ENCODE assay signal across 9 cellular contexts in genomic region chr12:103441437-103442186, GRCh38. TPM values are rescaled to one million over a fixed set of nuclear protein-coding genes. Genes with fewer than 3 reads are reported as not detected.
DNase-seq lines count a peak whose midpoint lies in the region; ATAC-seq, FAIRE-seq and TF ChIP-seq lines count a peak whose summit lies in the region.
"Had no signal": no experiment of that assay in that cellular context is flagged by ENCODE, and none has a peak within 500 bp of the region (broad histone marks: within the 10 kb centered on the region; RNA-seq: fewer than 3 reads in every experiment).

No MANE protein-coding gene starts in this region.

- intact Hi-C loops in HepG2 (cut with micrococcal nuclease; ENCODE audit: unreplicated experiment), result no loop called here

- no peak for TF ChIP-seq RAD21 in HepG2 (CRISPR knock-in tag; IDR thresholded peaks at IDR 0.05)

- H3K4me2 ChIP-seq in HepG2 (ENCODE audit: low read depth, low read length), result no peak overlapping the region
- no peak overlapping the region for H3K4me2 ChIP-seq in smooth muscle cell

- H3K9ac ChIP-seq in HepG2 (ENCODE audit: insufficient read depth, low read depth, low read length), result no peak overlapping the region
- H3K9ac ChIP-seq in smooth muscle cell (ENCODE audit: low read depth), result no peak overlapping the region

- TF ChIP-seq EP300 in HepG2 (IDR thresholded peaks at IDR 0.05; ENCODE audit: low read depth in 2 of 2, low read length in 2 of 2) (no peak), HepG2 (CRISPR knock-in tag; IDR thresholded peaks at IDR 0.05; ENCODE audit: borderline replicate concordance) (no peak)

- TF ChIP-seq POLR2A in HepG2 (IDR thresholded peaks at IDR 0.05; ENCODE audit: insufficient read depth in 1 of 2, low read depth in 2 of 2, low read length in 2 of 2), result no peak

- DNase-seq in NCI-H146 (lab: John Stamatoyannopoulos, UW), result peak; percentile 7
- no peak for DNase-seq in NCI-H146 treated with DMSO at 0.1 percent for 48 hours (lab: John Stamatoyannopoulos, UW; ENCODE audit: unreplicated experiment)
- peak; percentile 46 for DNase-seq in NOMO-1 treated with DMSO at 0.1 percent for 48 hours (lab: John Stamatoyannopoulos, UW; ENCODE audit: unreplicated experiment)
- DNase-seq in germinal center (ENCODE audit: low spot score), result peak; percentile 66
- no peak for DNase-seq in HepG2 (ENCODE audit: low spot score)
- no peak for DNase-seq in smooth muscle cell (lab: John Stamatoyannopoulos, UW; ENCODE audit: unreplicated experiment)
- no peak for DNase-seq in AG08395 (ENCODE audit: low spot score)

- H3K79me2 ChIP-seq in HepG2 (ENCODE audit: insufficient read depth, low read length) (no peaks in the 10 kb centered on the region), smooth muscle cell (ENCODE audit: low read depth) (no peaks in the 10 kb centered on the region)

- in situ Hi-C loops in HepG2 (cut with HindIII; ENCODE audit: extremely low pct_ligation_motif_present, low pct_unique_long_range_greater_than_20kb), result no loop called here

- POLR2A ChIA-PET in HepG2 (lab: Yijun Ruan, JAX), result no interaction called here

- TF ChIP-seq CTCF in HepG2 (CRISPR knock-in tag; IDR thresholded peaks at IDR 0.05), result no peak
- no peak for TF ChIP-seq CTCF in smooth muscle cell (IDR thresholded peaks at IDR 0.05; ENCODE audit: borderline replicate concordance, insufficient read depth, poor library complexity, severe bottlenecking)

- no peaks in the 10 kb centered on the region for H3K36me3 ChIP-seq in HepG2 (replicated peaks in 1 of 2; ENCODE audit: control insufficient read depth in 1 of 2, insufficient read depth in 2 of 2, low read length in 2 of 2)
- no peaks in the 10 kb centered on the region for H3K36me3 ChIP-seq in smooth muscle cell (ENCODE audit: low read depth)

- CTCF ChIA-PET in HepG2 (lab: Yijun Ruan, JAX; ENCODE audit: low intra/inter-chr PET ratio, low total read pairs), result no interaction called here

- H3K4me3 ChIP-seq in HepG2 (replicated peaks in 1 of 3; ENCODE audit: insufficient read depth in 1 of 3, low read depth in 2 of 3, low read length in 3 of 3), result no peak overlapping the region
- H3K4me3 ChIP-seq in smooth muscle cell, result no peak overlapping the region

- H3K27me3 ChIP-seq in HepG2 (ENCODE audit: control insufficient read depth in 1 of 2, insufficient read depth in 2 of 2, low read length in 2 of 2), result no peaks in the 10 kb centered on the region
- no peaks in the 10 kb centered on the region for H3K27me3 ChIP-seq in smooth muscle cell (ENCODE audit: low read depth)

- no TSS peak for BruUV-seq in HepG2 (replicated peaks; lab: Mats Ljungman, UMichigan)

- H3K27ac ChIP-seq in HepG2 (ENCODE audit: extremely low read length, insufficient read depth, low read length), result no peak overlapping the region
- no peak overlapping the region for H3K27ac ChIP-seq in smooth muscle cell (ENCODE audit: low read depth)

- no peaks in the 10 kb centered on the region for H3F3A ChIP-seq in smooth muscle cell (ENCODE audit: low read depth)

- no peak overlapping the region for H2AFZ ChIP-seq in HepG2 (ENCODE audit: low read length)
- no peak overlapping the region for H2AFZ ChIP-seq in smooth muscle cell (ENCODE audit: low read depth)

- ATAC-seq in HG02642 (IDR thresholded peaks at IDR 0.05; ENCODE audit: poor library complexity, unreplicated experiment) (peak; percentile 99), HepG2 (no peak)

- no peaks in the 10 kb centered on the region for H3K4me1 ChIP-seq in HepG2 (ENCODE audit: insufficient read depth, low read length)
- H3K4me1 ChIP-seq in smooth muscle cell (ENCODE audit: low read depth), result no peaks in the 10 kb centered on the region

- H3K9me3 ChIP-seq in HepG2 (ENCODE audit: low read length) (no peaks in the 10 kb centered on the region), smooth muscle cell (replicated peaks; ENCODE audit: low read depth) (no peaks in the 10 kb centered on the region)

- FAIRE-seq in HepG2 (lab: Jason Lieb, UNC), result no peak
- FAIRE-seq: A204.1 had no signal

- 0% methylated on average over 1 of the region's 1 CpG for WGBS in HepG2 (ENCODE audit: low lambda C conversion rate)
- WGBS in smooth muscle cell (ENCODE audit: low lambda C conversion rate), result 86% methylated on average over 1 of the region's 1 CpG

- no peaks in the 10 kb centered on the region for H4K20me1 ChIP-seq in HepG2 (ENCODE audit: insufficient read depth, low read length)
- H4K20me1 ChIP-seq in smooth muscle cell (ENCODE audit: low read depth), result no peaks in the 10 kb centered on the region

TF ChIP-seq in HepG2, 621 proteins besides CTCF, POLR2A, EP300 and RAD21:
- TF ChIP-seq CENPX (CRISPR knock-in tag; IDR thresholded peaks at IDR 0.05) (no peak), TCF7 (IDR thresholded peaks at IDR 0.05; ENCODE audit: low read depth) (no peak), SMAD9 (CRISPR knock-in tag; IDR thresholded peaks at IDR 0.05) (no peak), PITX1 (CRISPR knock-in tag; IDR thresholded peaks at IDR 0.05) (no peak), MBNL3 (CRISPR knock-in tag; conservative IDR thresholded peaks at IDR 0.05) (no peak), YEATS4 (CRISPR knock-in tag; IDR thresholded peaks at IDR 0.05; ENCODE audit: borderline replicate concordance) (no peak), RNF2 (conservative IDR thresholded peaks at IDR 0.05; ENCODE audit: low read depth) (no peak), ZNF484 (CRISPR knock-in tag; IDR thresholded peaks at IDR 0.05; ENCODE audit: borderline replicate concordance, low read depth) (no peak)

RNA-seq across cellular contexts. Expression of gene C12orf42, which starts 54.2 kb away (rescaled TPM):
- total RNA-seq in HepG2 (2016; rRNA removed; fragmentation: Illumina TruSeq; extraction: Trizol) (not detected in 2 replicates), smooth muscle cell (not detected in 2 replicates)
- total RNA-seq in HepG2 (2016; cell fraction: cytosol; rRNA removed; fragmentation: Illumina TruSeq; extraction: Trizol; ENCODE audit: low read depth), result not detected in 2 replicates
- not detected in 2 replicates for total RNA-seq in HepG2 (2016; cell fraction: insoluble cytoplasmic fraction; rRNA removed; fragmentation: Illumina TruSeq; extraction: Trizol)
- not detected in 2 replicates for total RNA-seq in HepG2 (2016; cell fraction: membrane; rRNA removed; fragmentation: Illumina TruSeq; extraction: Trizol)
- not detected in 2 replicates for total RNA-seq in HepG2 (2016; cell fraction: nucleus; rRNA removed; fragmentation: Illumina TruSeq; extraction: Trizol)
- polyA plus RNA-seq in HepG2 (2011; rRNA removed) (not detected in 2 replicates), smooth muscle cell (not detected in 2 replicates)
- polyA plus RNA-seq in HepG2 (2011; cell fraction: cytosol; rRNA removed), result not detected in 2 replicates
- polyA plus RNA-seq in HepG2 (2011; cell fraction: nucleus; rRNA removed), result not detected in 2 replicates
- not detected in 2 replicates for polyA plus RNA-seq in HepG2 (2012)
- not detected in 2 replicates for polyA plus RNA-seq in HepG2 (2016; cell fraction: cytosol; fragmentation: Illumina TruSeq; extraction: Trizol; ENCODE audit: low read depth)
- polyA plus RNA-seq in HepG2 (2016; cell fraction: insoluble cytoplasmic fraction; fragmentation: Illumina TruSeq; extraction: Trizol; ENCODE audit: low read depth), result not detected in 2 replicates
- polyA plus RNA-seq in HepG2 (2016; cell fraction: membrane; fragmentation: Illumina TruSeq; extraction: Trizol; ENCODE audit: low read depth), result not detected in 2 replicates
- not detected in 2 replicates for polyA plus RNA-seq in HepG2 (2016; cell fraction: nucleus; fragmentation: Illumina TruSeq; extraction: Trizol; ENCODE audit: insufficient read depth, low read depth)
- polyA minus RNA-seq in HepG2 (2011; rRNA and poly(A)+ RNA removed; ENCODE audit: low replicate concordance), result not detected in 2 replicates
- not detected in 2 replicates for polyA minus RNA-seq in HepG2 (2011; cell fraction: cytosol; rRNA and poly(A)+ RNA removed)
- not detected in 2 replicates for polyA minus RNA-seq in HepG2 (2011; cell fraction: nucleus; rRNA and poly(A)+ RNA removed)

Comparison
In these comparisons a context has a peak if more than half of its experiments do, and no peak if none do; other contexts are left out.
1. DNase-seq: peak in NCI-H146 (single experiment), NOMO-1 treated with DMSO at 0.1 percent for 48 hours (single experiment) and germinal center (single experiment); none in NCI-H146 treated with DMSO at 0.1 percent for 48 hours (single experiment), HepG2 (single experiment), smooth muscle cell (single experiment) and AG08395 (single experiment).